In the genomic region with DNA sequence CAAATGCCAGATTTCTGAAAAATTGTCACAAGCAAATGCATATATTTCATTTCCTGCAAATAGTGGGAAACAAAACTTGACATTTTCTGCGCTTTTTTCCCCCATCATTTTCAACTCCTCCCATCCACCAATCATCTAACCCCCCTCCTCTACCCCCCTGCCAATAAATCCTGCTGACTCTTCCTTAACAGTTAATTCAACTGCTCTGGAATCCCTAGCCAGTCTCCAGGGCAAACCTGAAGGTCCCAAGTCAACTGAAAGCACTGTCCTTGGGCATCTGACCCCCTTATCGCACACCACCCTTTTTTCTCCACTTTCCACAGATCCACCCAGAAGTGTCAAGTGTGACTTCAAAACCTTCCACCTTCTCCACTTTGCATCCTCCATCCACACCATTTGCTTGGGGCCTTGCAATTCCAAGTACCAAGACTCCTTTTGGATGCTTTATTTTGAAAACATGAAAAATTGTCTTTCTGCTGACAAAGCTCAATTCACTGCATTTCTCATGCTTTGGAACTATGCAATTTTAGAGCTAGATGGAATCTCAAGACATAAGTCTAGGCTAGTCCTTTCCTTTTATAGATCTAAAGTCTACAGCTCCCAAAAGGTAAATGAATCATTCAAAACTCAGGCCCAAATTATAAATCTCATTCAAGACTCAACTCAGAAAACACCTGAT, we compare ENCODE assay signal across 31 cellular contexts.
"Had no signal": no experiment of that assay in that cellular context is flagged by ENCODE, and none has a peak within 500 bp of the region (broad histone marks: within the 10 kb centered on the region; RNA-seq: fewer than 3 reads in every experiment).

No MANE protein-coding gene starts in this region.

- H3K4me3 Mint-ChIP-seq: activated CD4-positive, alpha-beta T cell treated with anti-CD3 and anti-CD28 coated beads, Interleukin-2, amount 10 ng/mL, durations not matched to agents 7 days and 5 days; activated CD8-positive, alpha-beta T cell treated with anti-CD3 and anti-CD28 coated beads for 36 hours; central memory CD8-positive, alpha-beta T cell; effector memory CD8-positive, alpha-beta T cell; immature natural killer cell; natural killer cell; stimulated activated naive B cell treated with anti-CD40 and anti-IgM and Interleukin-4, amounts not matched to agents 10 μg/mL and 1 μg/mL and 100 μg/mL, for 72 hours; T-helper 17 cell had no signal

- H3K4me2 ChIP-seq: hepatocyte had no signal

- FAIRE-seq: endothelial cell of umbilical vein, frontal cortex, small intestine had no signal

- H3K27me3 ChIP-seq: breast epithelium, colonic mucosa, dorsolateral prefrontal cortex, hepatocyte, left lung, upper lobe of left lung had no signal

- H3K9me3 Mint-ChIP-seq: activated CD4-positive, alpha-beta T cell treated with anti-CD3 and anti-CD28 coated beads, Interleukin-2, amount 10 ng/mL, durations not matched to agents 7 days and 5 days; activated CD8-positive, alpha-beta T cell treated with anti-CD3 and anti-CD28 coated beads for 36 hours; activated naive CD4-positive, alpha-beta T cell treated with anti-CD3 and anti-CD28 coated beads, Interleukin-2, amount 50 U/mL, for 72 hours; central memory CD8-positive, alpha-beta T cell; effector memory CD8-positive, alpha-beta T cell; natural killer cell; stimulated activated naive B cell treated with anti-CD40 and anti-IgM and Interleukin-4, amounts not matched to agents 10 μg/mL and 1 μg/mL and 100 μg/mL, for 72 hours had no signal

- H3K9me3 ChIP-seq: breast epithelium, colonic mucosa, left lung, thoracic aorta, upper lobe of left lung had no signal

- H3K36me3 ChIP-seq: breast epithelium, colonic mucosa, left lung, thoracic aorta, upper lobe of left lung had no signal

- DNase-seq: activated CD4-positive, alpha-beta T cell treated with anti-CD3 and anti-CD28 coated beads, Interleukin-2, amount 10 ng/mL, durations not matched to agents 7 days and 5 days; activated CD4-positive, CD25-positive, alpha-beta regulatory T cell treated with anti-CD3 and anti-CD28 coated beads, Interleukin-2, amount 50 U/mL, for 72 hours; activated CD8-positive, alpha-beta T cell treated with anti-CD3 and anti-CD28 coated beads for 36 hours; activated gamma-delta T cell treated with Interleukin-2 at 50 U/mL for 16 hours; amniotic stem cell; colonic mucosa; dorsolateral prefrontal cortex; effector memory CD8-positive, alpha-beta T cell; glutamatergic neuron; immature natural killer cell; kidney glomerular epithelial cell; left lung; midbrain; natural killer cell; nucleus accumbens; small intestine; stimulated activated CD4-positive, alpha-beta T cell treated with anti-CD3 and anti-CD28 coated beads, Interleukin-2, amount 100 ng/mL, for 24 hours; stimulated activated naive B cell treated with anti-CD40 and anti-IgM and Interleukin-4, amounts not matched to agents 10 μg/mL and 1 μg/mL and 100 μg/mL, for 72 hours; SW 1271; T-helper 17 cell; upper lobe of left lung had no signal

- H3K36me3 Mint-ChIP-seq: activated naive CD4-positive, alpha-beta T cell treated with anti-CD3 and anti-CD28 coated beads, Interleukin-2, amount 50 U/mL, for 72 hours; immature natural killer cell; natural killer cell had no signal

- H3K4me3 ChIP-seq: breast epithelium, colonic mucosa, hepatocyte, left lung, lung, thoracic aorta, upper lobe of left lung had no signal

- ATAC-seq: activated CD8-positive, alpha-beta T cell treated with anti-CD3 and anti-CD28 coated beads for 36 hours; activated naive CD4-positive, alpha-beta T cell treated with anti-CD3 and anti-CD28 coated beads, Interleukin-2, amount 50 U/mL, for 72 hours; effector memory CD8-positive, alpha-beta T cell; esophagus mucosa; left lung; natural killer cell; sciatic nerve; stimulated activated naive B cell treated with anti-CD40 and anti-IgM and Interleukin-4, amounts not matched to agents 10 μg/mL and 1 μg/mL and 100 μg/mL, for 72 hours; T-helper 17 cell had no signal

- H3K27me3 Mint-ChIP-seq: activated CD8-positive, alpha-beta T cell treated with anti-CD3 and anti-CD28 coated beads for 36 hours; stimulated activated naive B cell treated with anti-CD40 and anti-IgM and Interleukin-4, amounts not matched to agents 10 μg/mL and 1 μg/mL and 100 μg/mL, for 72 hours had no signal

- H3K27ac Mint-ChIP-seq: activated CD4-positive, alpha-beta T cell treated with anti-CD3 and anti-CD28 coated beads, Interleukin-2, amount 10 ng/mL, durations not matched to agents 7 days and 5 days; activated CD8-positive, alpha-beta T cell treated with anti-CD3 and anti-CD28 coated beads for 36 hours; activated naive CD4-positive, alpha-beta T cell treated with anti-CD3 and anti-CD28 coated beads, Interleukin-2, amount 50 U/mL, for 72 hours; effector memory CD8-positive, alpha-beta T cell; immature natural killer cell; natural killer cell; stimulated activated naive B cell treated with anti-CD40 and anti-IgM and Interleukin-4, amounts not matched to agents 10 μg/mL and 1 μg/mL and 100 μg/mL, for 72 hours; T-helper 17 cell had no signal

- H3K4me1 Mint-ChIP-seq: activated CD4-positive, alpha-beta T cell treated with anti-CD3 and anti-CD28 coated beads, Interleukin-2, amount 10 ng/mL, durations not matched to agents 7 days and 5 days; central memory CD8-positive, alpha-beta T cell; immature natural killer cell; natural killer cell; T-helper 17 cell had no signal

- H3K27ac ChIP-seq: breast epithelium, colonic mucosa, hepatocyte, left lung, thoracic aorta, upper lobe of left lung had no signal

- H3K4me1 ChIP-seq: breast epithelium, colonic mucosa, left lung, upper lobe of left lung had no signal

- H2AFZ ChIP-seq: hepatocyte had no signal
